In the genomic region with DNA sequence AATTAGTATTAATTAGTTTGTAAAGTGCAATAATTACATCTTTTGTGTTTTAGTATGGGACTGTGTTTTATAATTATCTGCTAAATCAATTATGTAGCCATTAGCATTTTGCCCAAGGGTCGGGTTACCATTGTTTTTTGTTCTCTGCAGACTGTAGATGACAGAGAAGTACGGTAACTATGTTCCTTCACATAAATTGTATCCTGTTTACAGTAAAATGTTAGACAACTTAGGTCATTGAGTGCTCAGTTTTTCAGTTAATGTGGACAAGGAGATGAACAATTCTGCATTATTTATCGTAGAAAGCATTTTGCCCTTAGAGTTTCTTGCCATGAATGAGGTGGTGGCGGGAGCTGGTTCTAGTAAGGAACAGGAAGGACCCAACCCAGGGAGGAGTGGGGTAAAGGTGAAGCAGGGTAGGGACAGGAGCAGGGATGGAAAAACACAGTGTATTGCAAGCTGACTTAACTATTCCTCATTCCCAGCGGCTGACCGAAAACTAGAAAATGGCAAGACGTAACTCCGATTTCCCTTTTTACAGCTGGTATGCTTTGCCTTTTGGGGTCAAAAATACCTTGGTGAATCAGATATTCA, we compare ENCODE assay signal across 19 cellular contexts.
A peak's percentile ranks its signal among the peaks of the same experiment; 100 is the strongest.
DNase-seq lines count a peak whose midpoint lies in the region; FAIRE-seq and TF ChIP-seq lines count a peak whose summit lies in the region.
"Had no signal": no experiment of that assay in that cellular context is flagged by ENCODE, and none has a peak within 500 bp of the region (broad histone marks: within the 10 kb centered on the region; RNA-seq: fewer than 3 reads in every experiment).

No MANE protein-coding gene starts in this region.

- no peak overlapping the region for H2BK5ac ChIP-seq in H1 (ENCODE audit: low read depth, low read length)

- no peak overlapping the region for H3K9ac ChIP-seq in H1 (replicated peaks in 1 of 4; ENCODE audit: extremely low read depth in 1 of 4, low read depth in 3 of 4, low read length in 3 of 4)
- H3K9ac ChIP-seq: BLaER1, KMS-11 had no signal

- H3K4me2 ChIP-seq in H1 (ENCODE audit: insufficient read depth in 1 of 2, low read depth in 2 of 2, low read length in 2 of 2) = no peak overlapping the region
- H3K4me2 ChIP-seq: BLaER1, KMS-11 had no signal

- no peaks in the 10 kb centered on the region for H4K20me1 ChIP-seq in H1 (replicated peaks in 1 of 2; ENCODE audit: control insufficient read depth in 1 of 2, insufficient read depth in 2 of 2, low read length in 2 of 2)
- H4K20me1 ChIP-seq: BLaER1 had no signal

- no peak overlapping the region for H2BK15ac ChIP-seq in H1 (ENCODE audit: low read length)

- 0 out of 2 replicates have a peak overlapping the region, but pooled peaks have one; percentile 8 for H2AFZ ChIP-seq in H1 (ENCODE audit: low read length)

- no peaks in the 10 kb centered on the region for H3K79me2 ChIP-seq in H1 (ENCODE audit: control insufficient read depth in 1 of 2, insufficient read depth in 2 of 2, low read length in 2 of 2)

- TF ChIP-seq RAD21 in H1 (IDR thresholded peaks at IDR 0.05 in 1 of 2, conservative IDR thresholded peaks at IDR 0.05 in 1 of 2; ENCODE audit: low read depth in 2 of 2, low read length in 2 of 2) = no peak

- H2BK20ac ChIP-seq in H1 (ENCODE audit: low read length) = no peak overlapping the region

- no peaks in the 10 kb centered on the region; the same call in 1 of the 2 replicates for H3K23me2 ChIP-seq in H1 (ENCODE audit: low read depth, low read length)

- no peak overlapping the region for H4K8ac ChIP-seq in H1 (ENCODE audit: extremely low read depth, insufficient read depth, low read length)

- 93% methylated on average over 8 of the region's 8 CpGs; no CpG with 5 or more reads in 1 of the 2 experiments for WGBS in H1 (ENCODE audit: extremely low coverage in 1 of 2, insufficient coverage in 1 of 2, insufficient read length in 1 of 2, insufficient replicate concordance in 2 of 2, low coverage in 1 of 2, low lambda C conversion rate in 2 of 2, missing lambda C conversion rate in 1 of 2), 2 experiments
- WGBS in suprapubic skin = 73% methylated on average over 8 of the region's 8 CpGs

- no peak overlapping the region for H3K14ac ChIP-seq in H1 (ENCODE audit: insufficient read length)

- no peak overlapping the region for H2AK5ac ChIP-seq in H1 (ENCODE audit: low read depth, low read length)

- no peak overlapping the region for H3K18ac ChIP-seq in H1 (ENCODE audit: extremely low read depth, low read length)

- peak; percentile 18 for DNase-seq in NCI-H748 (lab: John Stamatoyannopoulos, UW; ENCODE audit: unreplicated experiment)
- no peak for DNase-seq in NCI-H748 treated with DMSO at 0.1 percent for 48 hours (lab: John Stamatoyannopoulos, UW)
- no peak for DNase-seq in H1 (ENCODE audit: low read depth in 1 of 2, low spot score in 2 of 2)
- peak; percentile 10 for DNase-seq in left kidney (ENCODE audit: low read depth, low spot score)
- DNase-seq in suprapubic skin (ENCODE audit: low spot score in 2 of 2) = no peak
- DNase-seq in stimulated activated CD4-positive, alpha-beta T cell treated with anti-CD3 and anti-CD28 coated beads, Interleukin-2, amount 100 ng/mL, for 48 hours = no peak
- no peak for DNase-seq in epidermal melanocyte (ENCODE audit: insufficient read length, low spot score)
- no peak for DNase-seq in NCI-H774 (lab: John Stamatoyannopoulos, UW)
- DNase-seq: 8988T; CD8-positive, alpha-beta memory T cell; GF-D8; NCI-H1092; NCI-H1694 treated with DMSO at 0.1 percent for 48 hours; NCI-H2171; NCI-H446 treated with DMSO at 0.1 percent for 48 hours; Peyer's patch had no signal

- TF ChIP-seq POLR2A in H1 (IDR thresholded peaks at IDR 0.05; ENCODE audit: control extremely low read depth in 1 of 2, low read depth in 2 of 2, low read length in 2 of 2) = no peak
- no peak for TF ChIP-seq POLR2A in suprapubic skin (IDR thresholded peaks at IDR 0.05)

- H3K4ac ChIP-seq in H1 (replicated peaks; ENCODE audit: insufficient read length, low read depth, low read length) = no peak overlapping the region

- H2BK120ac ChIP-seq in H1 (replicated peaks; ENCODE audit: low read depth, low read length) = no peak overlapping the region

- H3K4me1 ChIP-seq in H1 (replicated peaks in 1 of 4; ENCODE audit: control insufficient read depth in 3 of 4, insufficient read depth in 4 of 4, low read length in 3 of 4) (no peaks in the 10 kb centered on the region), suprapubic skin (peaks cover 3% of the 10 kb centered on the region)
- H3K4me1 ChIP-seq: BLaER1, Peyer's patch had no signal

- H3K79me1 ChIP-seq in H1 (ENCODE audit: low read depth, low read length) = no peaks in the 10 kb centered on the region

- H3K27ac ChIP-seq in H1 (ENCODE audit: low read depth, low read length) = no peak overlapping the region
- peak overlapping the region; percentile 60 for H3K27ac ChIP-seq in suprapubic skin
- H3K27ac ChIP-seq: BLaER1, KMS-11, Peyer's patch had no signal

- no peak overlapping the region for H2BK12ac ChIP-seq in H1 (ENCODE audit: low read depth, low read length)

- TF ChIP-seq CTCF in H1 (IDR thresholded peaks at IDR 0.05; ENCODE audit: control extremely low read depth in 1 of 3, insufficient read depth in 1 of 3, low read depth in 1 of 3, low read length in 3 of 3) (no peak), suprapubic skin (IDR thresholded peaks at IDR 0.05) (no peak)

- H4K5ac ChIP-seq in H1 (ENCODE audit: insufficient read length, low read depth, low read length) = no peak overlapping the region

- CTCF ChIA-PET in H1 (lab: Charles Lee; ENCODE audit: partially characterized antibody) = interaction anchor here (1.0 kb wide), 1 partner anchor 110 kb away, joined by 3 read pairs; no protein-coding TSS in a partner anchor

- H4K91ac ChIP-seq in H1 (replicated peaks; ENCODE audit: insufficient read length, low read length) = no peak overlapping the region

- FAIRE-seq in H1 (lab: Jason Lieb, UNC) = no peak
- FAIRE-seq: HepG2 had no signal

- H3K27me3 ChIP-seq in H1 (replicated peaks in 1 of 4; ENCODE audit: control insufficient read depth in 3 of 4, extremely low read depth in 1 of 4, insufficient read depth in 3 of 4, low read length in 3 of 4) = no peaks in the 10 kb centered on the region
- H3K27me3 ChIP-seq in suprapubic skin = no peaks in the 10 kb centered on the region
- H3K27me3 ChIP-seq: BLaER1, Peyer's patch had no signal

- H3K36me3 ChIP-seq in H1 (ENCODE audit: control insufficient read depth in 2 of 4, insufficient read depth in 4 of 4, low read length in 3 of 4) = no peaks in the 10 kb centered on the region
- no peaks in the 10 kb centered on the region for H3K36me3 ChIP-seq in suprapubic skin
- H3K36me3 ChIP-seq: BLaER1, Peyer's patch had no signal

- H3K4me3 ChIP-seq in H1 (ENCODE audit: extremely low read depth in 1 of 4, insufficient read depth in 2 of 4, low read depth in 3 of 4, low read length in 4 of 4) = no peak overlapping the region
- no peak overlapping the region for H3K4me3 ChIP-seq in suprapubic skin
- H3K4me3 ChIP-seq: BLaER1, Peyer's patch had no signal

- no peak overlapping the region for H3K23ac ChIP-seq in H1 (ENCODE audit: insufficient read length)

- no peak for TF ChIP-seq EP300 in H1 (IDR thresholded peaks at IDR 0.05; ENCODE audit: borderline replicate concordance in 1 of 2, low read depth in 2 of 2, low read length in 2 of 2)
- TF ChIP-seq EP300 in suprapubic skin (IDR thresholded peaks at IDR 0.05) = no peak

- H3K9me3 ChIP-seq in H1 (ENCODE audit: insufficient read depth in 2 of 2, low read depth in 1 of 2, low read length in 1 of 2) (no peaks in the 10 kb centered on the region), suprapubic skin (no peaks in the 10 kb centered on the region)
- H3K9me3 ChIP-seq: BLaER1, Peyer's patch had no signal

- POLR2A ChIA-PET in H1 (lab: Charles Lee; ENCODE audit: partially characterized antibody) = no interaction called here

- no peak overlapping the region for H3K56ac ChIP-seq in H1 (replicated peaks; ENCODE audit: insufficient read length, low read depth, low read length)

TF ChIP-seq in H1, 55 proteins besides CTCF, POLR2A, EP300 and RAD21 (continues in another document):
- TF ChIP-seq JUND (IDR thresholded peaks at IDR 0.05; ENCODE audit: low read length) (no peak), BCL11A (IDR thresholded peaks at IDR 0.05; ENCODE audit: low read depth in 2 of 2, low read length in 2 of 2) (no peak), ATF3 (IDR thresholded peaks at IDR 0.05; ENCODE audit: insufficient read depth, low read depth, low read length) (no peak), TAF1 (IDR thresholded peaks at IDR 0.05; ENCODE audit: low read depth, low read length) (no peak), SP2 (IDR thresholded peaks at IDR 0.05; ENCODE audit: low read length) (no peak)

Comparison
In these comparisons a context has a peak if more than half of its experiments do, and no peak if none do; other contexts are left out.
1. DNase-seq: peak in NCI-H748 (single experiment) and left kidney (single experiment); none in NCI-H748 treated with DMSO at 0.1 percent for 48 hours (single experiment), H1 (0 of 2), suprapubic skin (0 of 2), stimulated activated CD4-positive, alpha-beta T cell treated with anti-CD3 and anti-CD28 coated beads, Interleukin-2, amount 100 ng/mL, for 48 hours (0 of 2), epidermal melanocyte (single experiment) and NCI-H774 (single experiment).